ENCODE assay signal across 20 cellular contexts in genomic region chr12:22399464-22399863, GRCh38.
DNase-seq lines count a peak whose midpoint lies in the region; ATAC-seq and FAIRE-seq lines count a peak whose summit lies in the region.
"Had no signal": no experiment of that assay in that cellular context is flagged by ENCODE, and none has a peak within 500 bp of the region (broad histone marks: within the 10 kb centered on the region; RNA-seq: fewer than 3 reads in every experiment).

No MANE protein-coding gene starts in this region.

- no peak overlapping the region for H3K27ac ChIP-seq in CD4-positive, alpha-beta memory T cell (ENCODE audit: low read depth, low read length)
- H3K27ac ChIP-seq: C4-2B had no signal

- DNase-seq in activated T-cell treated with anti-CD3 and anti-CD28 coated beads, Interleukin-2, amount 50 U/mL, for 72 hours, result no peak
- DNase-seq in activated T-cell treated with anti-CD3 and anti-CD28 coated beads for 4 hours, result no peak
- no peak for DNase-seq in CD4-positive, alpha-beta memory T cell
- DNase-seq in T-cell, result no peak
- no peak for DNase-seq in frontal cortex (ENCODE audit: low spot score in 2 of 2)
- no peak for DNase-seq in activated effector memory CD4-positive, alpha-beta T cell treated with anti-CD3 and anti-CD28 coated beads, Interleukin-2, amount 50 U/mL, for 16 hours
- DNase-seq: CD4-positive, alpha-beta T cell; DMS153; DMS79; GDM1; H7; HFFc6; IMR-90 had no signal

- peak; percentile 70 for FAIRE-seq in frontal cortex (lab: Jason Lieb, UNC)
- FAIRE-seq: GM12892, GM18507, HTR-8/SVneo had no signal

- H3K36me3 Mint-ChIP-seq in activated T-cell treated with anti-CD3 and anti-CD28 coated beads, Interleukin-2, amount 50 U/mL, for 72 hours (ENCODE audit: insufficient read depth in 2 of 2), result peaks cover 5 to 9% of the 10 kb centered on the region in 2 donors
- H3K36me3 Mint-ChIP-seq in CD4-positive, alpha-beta memory T cell, result peaks cover 5 to 13% of the 10 kb centered on the region in 2 donors
- H3K36me3 Mint-ChIP-seq in T-cell, result peaks cover 6% of the 10 kb centered on the region

- H3K4me3 Mint-ChIP-seq in activated T-cell treated with anti-CD3 and anti-CD28 coated beads, Interleukin-2, amount 50 U/mL, for 72 hours, result no peak overlapping the region
- H3K4me3 Mint-ChIP-seq in CD4-positive, alpha-beta memory T cell, result peak overlapping the region in 2 of 8 donors; percentile 7 to 61
- no peak overlapping the region for H3K4me3 Mint-ChIP-seq in T-cell
- H3K4me3 Mint-ChIP-seq: CD4-positive, alpha-beta T cell; GM23338; HFFc6 had no signal

- no peak for ATAC-seq in activated T-cell treated with anti-CD3 and anti-CD28 coated beads, Interleukin-2, amount 50 U/mL, for 72 hours (replicated peaks in 1 of 2)
- ATAC-seq in T-cell (replicated peaks in 1 of 4) (no peak), GM19455 (IDR thresholded peaks at IDR 0.05; ENCODE audit: unreplicated experiment) (no peak)
- ATAC-seq: GM23338, HCT116 had no signal

- POLR2A ChIA-PET in CD4-positive, alpha-beta memory T cell (lab: Charles Lee; ENCODE audit: partially characterized antibody), result interaction anchor here (0.6 to 8.1 kb wide), 4 partner anchors 10 to 898 kb away, joined by 4 to 133 read pairs (median 8); partner anchors contain the start of genes GOLT1B and RECQL
- POLR2A ChIA-PET in T-cell (lab: Charles Lee), result no interaction called here

- H3K27me3 Mint-ChIP-seq in activated T-cell treated with anti-CD3 and anti-CD28 coated beads, Interleukin-2, amount 50 U/mL, for 72 hours (ENCODE audit: low read depth), result no peaks in the 10 kb centered on the region
- no peaks in the 10 kb centered on the region for H3K27me3 Mint-ChIP-seq in CD4-positive, alpha-beta memory T cell
- H3K27me3 Mint-ChIP-seq in T-cell, result no peaks in the 10 kb centered on the region
- H3K27me3 Mint-ChIP-seq: CD4-positive, alpha-beta T cell had no signal

- H3K4me1 Mint-ChIP-seq in activated T-cell treated with anti-CD3 and anti-CD28 coated beads, Interleukin-2, amount 50 U/mL, for 72 hours (ENCODE audit: low read depth), result peaks cover 33% of the 10 kb centered on the region
- peaks cover 34 to 53% (median 39%) of the 10 kb centered on the region in 4 donors for H3K4me1 Mint-ChIP-seq in CD4-positive, alpha-beta memory T cell
- peaks cover 42 to 50% (median 46%) of the 10 kb centered on the region in 3 donors for H3K4me1 Mint-ChIP-seq in T-cell
- H3K4me1 Mint-ChIP-seq: GM23338 had no signal

- CTCF ChIA-PET in CD4-positive, alpha-beta memory T cell (lab: Charles Lee; ENCODE audit: partially characterized antibody), result interaction anchor here (1.0 to 4.8 kb wide), 3 partner anchors 10 to 64 kb away, joined by 3 to 25 read pairs (median 4); partner anchors contain the start of gene ST8SIA1
- CTCF ChIA-PET in T-cell (lab: Charles Lee), result interaction anchor here (0.6 to 2.7 kb wide), 7 partner anchors 25 to 900 kb away, joined by 3 to 10 read pairs (median 5); no protein-coding TSS in a partner anchor

- intact Hi-C loops in CD4-positive, alpha-beta memory T cell (cut with micrococcal nuclease), result loop anchor here (5.0 kb wide), 2 partner anchors 42 to 237 kb away; no protein-coding TSS in a partner anchor

- no peaks in the 10 kb centered on the region for H3K27me3 ChIP-seq in CD4-positive, alpha-beta memory T cell (ENCODE audit: insufficient read depth, low read length)

- peaks cover 60% of the 10 kb centered on the region for H3K4me1 ChIP-seq in CD4-positive, alpha-beta memory T cell (ENCODE audit: insufficient read depth, low read length)

- no peaks in the 10 kb centered on the region for H3K9me3 ChIP-seq in CD4-positive, alpha-beta memory T cell (ENCODE audit: control insufficient read depth in 1 of 2, low read length in 2 of 2)

- H3K4me3 ChIP-seq in CD4-positive, alpha-beta memory T cell (ENCODE audit: low read length in 2 of 2), result no peak overlapping the region
- H3K4me3 ChIP-seq: GM23338 had no signal

- H3K9me3 Mint-ChIP-seq in activated T-cell treated with anti-CD3 and anti-CD28 coated beads, Interleukin-2, amount 50 U/mL, for 72 hours, result peaks cover 9 to 12% of the 10 kb centered on the region in 2 donors
- peaks cover 0 to 10% (median 7%) of the 10 kb centered on the region in 8 donors for H3K9me3 Mint-ChIP-seq in CD4-positive, alpha-beta memory T cell
- H3K9me3 Mint-ChIP-seq in T-cell, result peaks cover 0 to 15% (median 3%) of the 10 kb centered on the region in 3 donors
- H3K9me3 Mint-ChIP-seq: HFFc6 had no signal

- peak overlapping the region; percentile 89 for H3K27ac Mint-ChIP-seq in activated T-cell treated with anti-CD3 and anti-CD28 coated beads, Interleukin-2, amount 50 U/mL, for 72 hours
- peak overlapping the region in 6 of 7 donors; percentile 39 to 92 (median 66) for H3K27ac Mint-ChIP-seq in CD4-positive, alpha-beta memory T cell
- H3K27ac Mint-ChIP-seq in T-cell, result peak overlapping the region; percentile 66 to 80
- H3K27ac Mint-ChIP-seq: CD4-positive, alpha-beta T cell; GM23338; HFFc6 had no signal

- H3K36me3 ChIP-seq in CD4-positive, alpha-beta memory T cell (ENCODE audit: insufficient read depth, low read length), result no peaks in the 10 kb centered on the region
